1 cellular context compared by ENCODE assay signal in the genomic region with DNA sequence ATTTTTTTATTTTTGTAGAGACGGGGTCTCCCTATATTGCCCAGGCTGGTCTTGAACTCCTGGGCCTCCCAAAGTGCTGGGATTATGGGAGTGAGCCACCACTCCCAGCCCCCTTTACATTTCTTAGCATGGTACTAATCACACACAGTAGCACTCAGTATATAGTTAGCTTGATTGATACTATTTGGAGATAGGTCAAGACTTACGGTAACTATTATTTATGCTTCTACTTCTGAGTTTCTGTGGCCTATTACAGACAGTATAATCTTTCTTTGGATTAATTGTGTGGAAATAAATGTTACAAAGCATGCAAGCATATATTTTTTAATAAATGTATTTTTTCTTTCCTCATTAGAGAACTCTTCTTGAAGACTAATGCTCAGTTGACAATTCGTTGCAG.
TF ChIP-seq lines count a peak whose summit lies in the region.

No MANE protein-coding gene starts in this region.

TF ChIP-seq in IMR-90, 13 proteins besides CTCF, POLR2A, EP300 and RAD21 (continued from another document):
- TF ChIP-seq SMC3 (IDR thresholded peaks at IDR 0.05; ENCODE audit: low read depth, low read length) (no peak), NFE2L2 (IDR thresholded peaks at IDR 0.05; ENCODE audit: low read depth, low read length) (no peak), BHLHE40 (IDR thresholded peaks at IDR 0.05; ENCODE audit: low read depth, low read length) (no peak)
